In genomic region chr20:1901704-1902103, GRCh38 we compare ENCODE assay signal across 21 cellular contexts.
"Had no signal": no experiment of that assay in that cellular context is flagged by ENCODE, and none has a peak within 500 bp of the region (broad histone marks: within the 10 kb centered on the region; RNA-seq: fewer than 3 reads in every experiment).

No MANE protein-coding gene starts in this region.

- H3K27me3 Mint-ChIP-seq: dendritic cell treated with granulocyte-macrophage colony-stimulating factor and Interleukin-4, amounts not matched to agents 40 ng/mL and 50 ng/mL, for 4 days had no signal

- H3K36me3 ChIP-seq: ovary, right atrium auricular region had no signal

- H3K4me3 ChIP-seq: hepatocyte, left lung, ovary, psoas muscle, right atrium auricular region, tibial nerve had no signal

- H3K4me2 ChIP-seq: hepatocyte had no signal

- H3K27ac Mint-ChIP-seq: activated naive CD8-positive, alpha-beta T cell treated with anti-CD3 and anti-CD28 coated beads for 36 hours; dendritic cell treated with granulocyte-macrophage colony-stimulating factor and Interleukin-4, amounts not matched to agents 40 ng/mL and 50 ng/mL, for 4 days; mesothelial cell of epicardium; stimulated activated naive CD8-positive, alpha-beta T cell treated with anti-CD3 and anti-CD28 coated beads, Interleukin-15, Interleukin-2, amounts not matched to agents 100 ng/mL and 50 ng/mL, for 24 hours had no signal

- H3K4me3 Mint-ChIP-seq: activated naive CD8-positive, alpha-beta T cell treated with anti-CD3 and anti-CD28 coated beads for 36 hours; activated T-cell treated with anti-CD3 and anti-CD28 coated beads, Interleukin-2, amount 50 U/mL, for 4 hours; dendritic cell treated with granulocyte-macrophage colony-stimulating factor and Interleukin-4, amounts not matched to agents 40 ng/mL and 50 ng/mL, for 4 days; immature natural killer cell; mesothelial cell of epicardium; naive thymus-derived CD8-positive, alpha-beta T cell; stimulated activated naive CD8-positive, alpha-beta T cell treated with anti-CD3 and anti-CD28 coated beads, Interleukin-15, Interleukin-2, amounts not matched to agents 100 ng/mL and 50 ng/mL, for 24 hours had no signal

- H3K27me3 ChIP-seq: foreskin keratinocyte, hepatocyte, ovary, right atrium auricular region, tibial nerve had no signal

- H3K9me3 Mint-ChIP-seq: activated naive CD8-positive, alpha-beta T cell treated with anti-CD3 and anti-CD28 coated beads for 36 hours; activated T-cell treated with anti-CD3 and anti-CD28 coated beads, Interleukin-2, amount 50 U/mL, for 4 hours; dendritic cell treated with granulocyte-macrophage colony-stimulating factor and Interleukin-4, amounts not matched to agents 40 ng/mL and 50 ng/mL, for 4 days; immature natural killer cell; mesothelial cell of epicardium; naive thymus-derived CD8-positive, alpha-beta T cell; stimulated activated naive CD8-positive, alpha-beta T cell treated with anti-CD3 and anti-CD28 coated beads, Interleukin-15, Interleukin-2, amounts not matched to agents 100 ng/mL and 50 ng/mL, for 24 hours had no signal

- H3K27ac ChIP-seq: foreskin keratinocyte, hepatocyte, left lung, ovary, psoas muscle, tibial nerve had no signal

- H2AFZ ChIP-seq: hepatocyte had no signal

- DNase-seq: activated CD4-positive, alpha-beta T cell treated with anti-CD3 and anti-CD28 coated beads, Interleukin-2, amount 50 U/mL, for 4 hours; activated CD8-positive, alpha-beta memory T cell treated with anti-CD3 and anti-CD28 coated beads, Interleukin-2, amount 50 U/mL, for 48 hours; activated naive CD4-positive, alpha-beta T cell treated with Interleukin-2 at 50 U/mL for 16 hours; activated naive CD8-positive, alpha-beta T cell treated with anti-CD3 and anti-CD28 coated beads for 36 hours; activated T-cell treated with anti-CD3 and anti-CD28 coated beads, Interleukin-2, amount 50 U/mL, for 4 hours; effector CD8-positive, alpha-beta T cell; foreskin keratinocyte; immature natural killer cell; left lung; naive thymus-derived CD8-positive, alpha-beta T cell; ovary; psoas muscle; stimulated activated CD4-positive, alpha-beta T cell treated with anti-CD3 and anti-CD28 coated beads, Interleukin-4, amount 100 ng/mL, for 24 hours; substantia nigra; T-helper 1 cell had no signal

- H3K9me3 ChIP-seq: left lung, ovary, psoas muscle, right atrium auricular region, tibial nerve had no signal

- H3K4me1 Mint-ChIP-seq: immature natural killer cell had no signal

- H3K36me3 Mint-ChIP-seq: activated naive CD8-positive, alpha-beta T cell treated with anti-CD3 and anti-CD28 coated beads for 36 hours; immature natural killer cell; mesothelial cell of epicardium; naive thymus-derived CD8-positive, alpha-beta T cell had no signal

- ATAC-seq: activated T-cell treated with anti-CD3 and anti-CD28 coated beads, Interleukin-2, amount 50 U/mL, for 4 hours; foreskin keratinocyte; left lung; naive thymus-derived CD8-positive, alpha-beta T cell; psoas muscle had no signal
